22 cellular contexts compared by ENCODE assay signal in genomic region chr15:34804776-34805175, GRCh38. TPM values are rescaled to one million over a fixed set of nuclear protein-coding genes. Genes with fewer than 3 reads are reported as not detected.
DNase-seq lines count a peak whose midpoint lies in the region; ATAC-seq, FAIRE-seq and TF ChIP-seq lines count a peak whose summit lies in the region.
"Had no signal": no experiment of that assay in that cellular context is flagged by ENCODE, and none has a peak within 500 bp of the region (broad histone marks: within the 10 kb centered on the region; RNA-seq: fewer than 3 reads in every experiment).

No MANE protein-coding gene starts in this region.

- no peak for TF ChIP-seq POLR2A in K562 (conservative IDR thresholded peaks at IDR 0.05)

- POLR2A ChIA-PET in K562 (lab: Yijun Ruan, JAX): interaction anchor here (0.9 kb wide), 1 partner anchor 8 kb away, joined by 4 read pairs; no protein-coding TSS in a partner anchor

- WGBS in K562 (ENCODE audit: insufficient coverage, low coverage, missing lambda C conversion rate): 19% methylated on average over 3 of the region's 3 CpGs
- WGBS in psoas muscle, 3 donors: 77 to 90% (median 79%) methylated on average over 3 of the region's 3 CpGs

- H3K27me3 ChIP-seq in K562 (ENCODE audit: control insufficient read depth in 2 of 2, insufficient read depth in 2 of 2, low read length in 2 of 2) (no peaks in the 10 kb centered on the region), psoas muscle (ENCODE audit: insufficient read depth in 3 of 3, low read length in 2 of 3) (peaks cover 0 to 1% (median 0%) of the 10 kb centered on the region in 3 donors)
- H3K27me3 ChIP-seq: BE2C had no signal

- TF ChIP-seq CTCF in K562 (IDR thresholded peaks at IDR 0.05 in 2 of 3, conservative IDR thresholded peaks at IDR 0.05 in 1 of 3; ENCODE audit: insufficient read depth in 2 of 3, low read depth in 1 of 3, low read length in 3 of 3): no peak
- no peak for TF ChIP-seq CTCF in nephron (IDR thresholded peaks at IDR 0.05; ENCODE audit: unreplicated experiment in 3 of 3)
- no peak for TF ChIP-seq CTCF in psoas muscle (IDR thresholded peaks at IDR 0.05)
- TF ChIP-seq CTCF in mucosa of descending colon (IDR thresholded peaks at IDR 0.05): no peak

- CTCF ChIA-PET in K562 (lab: Yijun Ruan, JAX; ENCODE audit: low intra/inter-chr PET ratio): no interaction called here

- no peak for TF ChIP-seq RAD21 in K562 (CRISPR knock-in tag; conservative IDR thresholded peaks at IDR 0.05 in 1 of 2, IDR thresholded peaks at IDR 0.05 in 1 of 2)

- no peak overlapping the region for H3K4me3 Mint-ChIP-seq in nephron
- H3K4me3 Mint-ChIP-seq: CD4-positive, CD25-positive, alpha-beta regulatory T cell; CD8-positive, alpha-beta memory T cell; H9 had no signal

- no peaks in the 10 kb centered on the region for H3K79me2 ChIP-seq in K562 (ENCODE audit: control insufficient read depth, insufficient read depth, low read length)

- DNase-seq in K562 (ENCODE audit: extremely low read depth in 1 of 4, low spot score in 3 of 4) (no peak), psoas muscle (no peak), mucosa of descending colon (no peak), amygdala (lab: John Stamatoyannopoulos, UW) (no peak)
- no peak for DNase-seq in activated CD8-positive, alpha-beta memory T cell treated with anti-CD3 and anti-CD28 coated beads for 24 hours
- DNase-seq: ACHN; BE2C; C1 segment of cervical spinal cord; CD4-positive, CD25-positive, alpha-beta regulatory T cell; CD8-positive, alpha-beta memory T cell; COR-L47; DMS 273 treated with DMSO at 0.1 percent for 48 hours; DMS53; DND-41; EL; H9 had no signal

- H3K36me3 ChIP-seq in K562 (ENCODE audit: control insufficient read depth, insufficient read depth, low read length) (no peaks in the 10 kb centered on the region), psoas muscle (ENCODE audit: insufficient read depth in 1 of 2, low read depth in 1 of 2) (no peaks in the 10 kb centered on the region), mucosa of descending colon (ENCODE audit: low read depth) (no peaks in the 10 kb centered on the region)
- H3K36me3 ChIP-seq: BE2C had no signal

- TF ChIP-seq EP300 in K562 (IDR thresholded peaks at IDR 0.05; ENCODE audit: low read length): no peak

- no peak overlapping the region for H3K27ac ChIP-seq in K562 (ENCODE audit: extremely low read depth, low read depth, low read length)
- peak overlapping the region; percentile 54 for H3K27ac ChIP-seq in psoas muscle

- no peak overlapping the region for H3K9ac ChIP-seq in K562 (ENCODE audit: insufficient read depth in 1 of 2, low read depth in 2 of 2, low read length in 2 of 2)

- H3K27ac Mint-ChIP-seq in nephron: peak overlapping the region; percentile 41 to 74 (median 65)
- H3K27ac Mint-ChIP-seq: CD4-positive, CD25-positive, alpha-beta regulatory T cell; CD8-positive, alpha-beta memory T cell; H9 had no signal

- peaks cover 0 to 2% of the 10 kb centered on the region in 2 experiments; a peak in 2 of 5 replicates for H3K4me1 ChIP-seq in K562 (replicated peaks in 1 of 2; ENCODE audit: control insufficient read depth in 2 of 2, insufficient read depth in 2 of 2, low read length in 2 of 2)
- H3K4me1 ChIP-seq in psoas muscle: peaks cover 10% of the 10 kb centered on the region
- no peaks in the 10 kb centered on the region for H3K4me1 ChIP-seq in mucosa of descending colon (ENCODE audit: low read depth)

- BruUV-seq in K562 (replicated peaks; lab: Mats Ljungman, UMichigan): no TSS peak

- H3K9me3 ChIP-seq in K562 (replicated peaks; ENCODE audit: control insufficient read depth, insufficient read depth, low read depth, low read length) (0 out of 2 replicates have a peak, but pooled peaks cover 3% of the 10 kb centered on the region), psoas muscle (no peaks in the 10 kb centered on the region), mucosa of descending colon (no peaks in the 10 kb centered on the region)
- H3K9me3 ChIP-seq: BE2C had no signal

- no peak overlapping the region for H3K4me2 ChIP-seq in K562 (ENCODE audit: insufficient read depth, low read length)

- in situ Hi-C loops in K562 (cut with MboI): no loop called here

- peak overlapping the region; percentile 67 for H2AFZ ChIP-seq in K562 (ENCODE audit: low read depth, low read length)

- ATAC-seq in K562: no peak
- ATAC-seq in psoas muscle: no peak
- no peak for ATAC-seq in mucosa of descending colon
- ATAC-seq: GM12878 had no signal

- H3K36me3 Mint-ChIP-seq in nephron (ENCODE audit: low read depth): no peaks in the 10 kb centered on the region
- H3K36me3 Mint-ChIP-seq: CD4-positive, CD25-positive, alpha-beta regulatory T cell; CD8-positive, alpha-beta memory T cell had no signal

- no peaks in the 10 kb centered on the region for H3K27me3 Mint-ChIP-seq in nephron (ENCODE audit: low read depth)

- peaks cover 9% of the 10 kb centered on the region for H3K9me3 Mint-ChIP-seq in nephron

- intact Hi-C loops in K562 (cut with micrococcal nuclease): no loop called here
- intact Hi-C loops in psoas muscle (cut with DNase I): no loop called here
- intact Hi-C loops in mucosa of descending colon (cut with DNase I, micrococcal nuclease): no loop called here

- no peaks in the 10 kb centered on the region for H4K20me1 ChIP-seq in K562 (replicated peaks; ENCODE audit: control insufficient read depth, insufficient read depth, low read length)

- FAIRE-seq in K562 (lab: Jason Lieb, UNC): no peak
- FAIRE-seq: A204.1, GM12878, H1, HTR-8/SVneo had no signal

- no peaks in the 10 kb centered on the region for H3K9me1 ChIP-seq in K562 (ENCODE audit: control insufficient read depth, insufficient read depth, low read length)

- H3K4me3 ChIP-seq in K562: no peak overlapping the region
- H3K4me3 ChIP-seq in psoas muscle: no peak overlapping the region
- no peak overlapping the region for H3K4me3 ChIP-seq in mucosa of descending colon
- H3K4me3 ChIP-seq: GM12878 had no signal

- peaks cover 44% of the 10 kb centered on the region for H3K4me1 Mint-ChIP-seq in nephron
- H3K4me1 Mint-ChIP-seq: CD4-positive, CD25-positive, alpha-beta regulatory T cell; CD8-positive, alpha-beta memory T cell had no signal

TF ChIP-seq in K562, 482 proteins besides CTCF, POLR2A, EP300 and RAD21 (continues in another document):
- TF ChIP-seq ZNF232 (CRISPR knock-in tag; IDR thresholded peaks at IDR 0.05) (no peak), RBM34 (IDR thresholded peaks at IDR 0.05; ENCODE audit: borderline replicate concordance, insufficient read depth, low read length) (no peak), NELFE (IDR thresholded peaks at IDR 0.05; ENCODE audit: insufficient read depth, insufficient read length) (no peak)

RNA-seq across cellular contexts. Expression of gene ACTC1, which starts 9.4 kb away (rescaled TPM):
- 0.56 TPM in 1 of 2 replicates, not detected in the other for total RNA-seq in K562 (2011; cell fraction: chromatin; rRNA removed; ENCODE audit: low replicate concordance)
- 0.39 TPM in 1 of 2 replicates, not detected in the other for total RNA-seq in K562 (2011; cell fraction: nucleolus; rRNA removed)
- total RNA-seq in K562 (2011; cell fraction: nucleoplasm; rRNA removed): 0.29 TPM in 1 of 2 replicates, not detected in the other
- not detected in 2 replicates for total RNA-seq in K562 (2014; rRNA removed)
- total RNA-seq in K562 (2014; rRNA removed; fragmentation: Illumina TruSeq; extraction: Trizol): 0.18 TPM in 1 of 2 replicates, not detected in the other
- total RNA-seq in K562 (2015; rRNA removed; fragmentation: Illumina TruSeq; extraction: Trizol): 0.33 TPM in 1 of 2 replicates, not detected in the other
- 0.09 TPM in 1 of 2 replicates, not detected in the other for total RNA-seq in K562 (2021)
- polyA plus RNA-seq in K562 (2011; rRNA removed): 0.16 and 0.84 TPM in 2 replicates
- 0.97 TPM in 1 of 2 replicates, not detected in the other for polyA plus RNA-seq in K562 (2011; cell fraction: cytosol; rRNA removed)
- 0.21 and 1.8 TPM in 2 replicates for polyA plus RNA-seq in K562 (2011; cell fraction: nucleus; rRNA removed)
- polyA plus RNA-seq in K562 (2012): 0.18 TPM in 2 replicates
- polyA plus RNA-seq in K562 (2014; fragmentation: Illumina TruSeq; extraction: Trizol): 0.10 TPM in 1 of 2 replicates, not detected in the other
- under 1 TPM in 1 of 2 experiments, not detected in 1; 0.15 TPM for polyA plus RNA-seq in K562 (2014; fragmentation: Nextera tagmentation; extraction: Ambion mirVana)
- polyA plus RNA-seq in K562 (2014; rRNA removed): 0.08 TPM in 1 of 2 replicates, not detected in the other
- 0.28 TPM in 1 of 2 replicates, not detected in the other for polyA minus RNA-seq in K562 (2011; rRNA and poly(A)+ RNA removed)
- polyA minus RNA-seq in K562 (2011; cell fraction: cytosol; rRNA and poly(A)+ RNA removed): 1.2 TPM in 1 of 2 replicates, not detected in the other
- polyA minus RNA-seq in K562 (2011; cell fraction: nucleus; rRNA and poly(A)+ RNA removed): 0.27 TPM in 1 of 2 replicates, not detected in the other
- 1,000 to 10,000 TPM in 3 of 4 donors, 100 to 1,000 TPM in 1; 219 to 3,379 (median 1,101) TPM for total RNA-seq in psoas muscle
- 100 to 1,000 TPM in 1 of 3 donors, 10 to 100 TPM in 2; 33.5 to 644 (median 45.9) TPM for polyA plus RNA-seq in psoas muscle
- 10 to 100 TPM in 1 of 3 donors, 1 to 10 TPM in 1, under 1 TPM in 1; 0.64 to 10.7 (median 1.3) TPM for total RNA-seq in mucosa of descending colon
- total RNA-seq: CD4-positive, CD25-positive, alpha-beta regulatory T cell; CD8-positive, alpha-beta memory T cell; G401; GM12878 had no signal
- polyA plus RNA-seq: CD4-positive, CD25-positive, alpha-beta regulatory T cell; CD8-positive, alpha-beta memory T cell had no signal

RNA-seq across cellular contexts. Expression of gene GJD2, which starts 50.0 kb away (rescaled TPM):
- total RNA-seq in K562 (2011; cell fraction: chromatin; rRNA removed; ENCODE audit: low replicate concordance): not detected in 2 replicates
- not detected in 2 replicates for total RNA-seq in K562 (2011; cell fraction: nucleolus; rRNA removed)
- not detected in 2 replicates for total RNA-seq in K562 (2011; cell fraction: nucleoplasm; rRNA removed)
- total RNA-seq in K562 (2014; rRNA removed) (not detected in 2 replicates), K562 (2014; rRNA removed; fragmentation: Illumina TruSeq; extraction: Trizol) (not detected in 2 replicates), K562 (2015; rRNA removed; fragmentation: Illumina TruSeq; extraction: Trizol) (not detected in 2 replicates), K562 (2021) (not detected in 2 replicates), psoas muscle (not detected), mucosa of descending colon (not detected)
- polyA plus RNA-seq in K562 (2011; rRNA removed) (not detected in 2 replicates), K562 (2014; fragmentation: Illumina TruSeq; extraction: Trizol) (not detected in 2 replicates), K562 (2014; fragmentation: Nextera tagmentation; extraction: Ambion mirVana) (not detected), K562 (2014; rRNA removed) (not detected in 2 replicates), psoas muscle (not detected)
- 0.06 TPM in 1 of 2 replicates, not detected in the other for polyA plus RNA-seq in K562 (2011; cell fraction: cytosol; rRNA removed)
- 0.04 TPM in 1 of 2 replicates, not detected in the other for polyA plus RNA-seq in K562 (2011; cell fraction: nucleus; rRNA removed)
- 0.04 TPM in 1 of 2 replicates, not detected in the other for polyA plus RNA-seq in K562 (2012)
- polyA minus RNA-seq in K562 (2011; rRNA and poly(A)+ RNA removed): 0.11 TPM in 1 of 2 replicates, not detected in the other
- polyA minus RNA-seq in K562 (2011; cell fraction: cytosol; rRNA and poly(A)+ RNA removed): not detected in 2 replicates
- 0.13 TPM in 1 of 2 replicates, not detected in the other for polyA minus RNA-seq in K562 (2011; cell fraction: nucleus; rRNA and poly(A)+ RNA removed)
- total RNA-seq: CD4-positive, CD25-positive, alpha-beta regulatory T cell; CD8-positive, alpha-beta memory T cell; GM12878; H9 had no signal
- polyA plus RNA-seq: CD4-positive, CD25-positive, alpha-beta regulatory T cell; CD8-positive, alpha-beta memory T cell; GM12878 had no signal

Comparison
In these comparisons a context has a peak if more than half of its experiments do, and no peak if none do; other contexts are left out.
1. RNA of gene ACTC1, which starts 9.4 kb away (total RNA-seq): 219 to 3,379 TPM in psoas muscle; 0.64 to 10.7 TPM in mucosa of descending colon and 0.09 to 0.56 TPM in K562; every median in the first group is over 10 times any median in the second.